ENCODE assay signal across 18 cellular contexts in the genomic region with DNA sequence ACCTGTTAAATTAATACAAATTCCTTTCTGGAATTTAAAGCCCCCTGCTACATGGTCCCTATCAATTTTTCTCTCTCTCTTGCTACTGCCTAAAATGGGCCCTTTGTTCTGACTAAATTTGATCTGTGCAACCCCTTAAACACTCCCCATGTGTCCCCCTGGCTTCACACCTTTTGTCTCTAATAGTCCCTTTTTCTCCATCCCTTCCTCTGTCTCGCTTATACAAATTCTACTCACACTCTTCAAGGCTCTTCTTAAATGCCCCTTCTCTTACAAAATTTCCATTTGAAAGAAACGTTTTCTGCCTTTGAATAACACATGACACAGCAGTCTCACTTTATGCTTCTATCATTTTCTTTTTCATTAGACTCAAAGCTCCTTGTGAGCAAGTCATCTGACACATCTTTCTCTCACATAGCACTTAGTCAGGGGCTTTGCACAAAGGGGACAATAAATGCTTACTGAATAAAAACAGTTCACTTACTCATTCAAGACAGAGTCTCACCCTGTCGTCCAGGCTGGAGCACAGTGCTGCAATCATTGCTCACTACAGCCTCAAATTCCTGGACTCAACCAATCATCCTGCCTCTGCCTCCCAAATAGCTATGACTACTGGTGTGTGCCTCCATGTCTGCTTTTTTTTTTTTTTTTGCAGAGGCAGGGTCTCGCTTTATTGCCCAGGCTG. TPM values are rescaled to one million over a fixed set of nuclear protein-coding genes. Genes with fewer than 3 reads are reported as not detected.
DNase-seq lines count a peak whose midpoint lies in the region; ATAC-seq and TF ChIP-seq lines count a peak whose summit lies in the region.
"Had no signal": no experiment of that assay in that cellular context is flagged by ENCODE, and none has a peak within 500 bp of the region (broad histone marks: within the 10 kb centered on the region; RNA-seq: fewer than 3 reads in every experiment).

No MANE protein-coding gene starts in this region.

- in situ Hi-C loops in mammary epithelial cell (cut with MboI; ENCODE audit: low sequenced_read_pairs in 2 of 2) = loop anchor here (5.0 to 25.0 kb wide), 3 partner anchors 87 to 372 kb away; a partner anchor contains a TSS

- no peak overlapping the region for H3K4me3 ChIP-seq in mammary epithelial cell (replicated peaks in 1 of 3; ENCODE audit: insufficient read depth in 1 of 3, low read depth in 2 of 3, low read length in 3 of 3)
- H3K4me3 ChIP-seq: adrenal gland had no signal

- H3K4me1 ChIP-seq in mammary epithelial cell (ENCODE audit: insufficient read depth, low read length) = peaks cover 44% of the 10 kb centered on the region
- H3K4me1 ChIP-seq: parathyroid adenoma had no signal

- CTCF ChIA-PET in mammary epithelial cell (lab: Charles Lee; ENCODE audit: low non-redundant PET) (interaction anchor here (0.6 kb wide), 1 partner anchor 103 kb away, joined by 8 read pairs; a partner anchor contains a TSS), MCF 10A (lab: Yijun Ruan, JAX) (interaction anchor here (0.6 to 3.9 kb wide), 3 partner anchors 101 to 189 kb away, joined by 3 to 50 read pairs (median 4); a partner anchor contains a TSS)

- peak overlapping the region; percentile 99 for H3K27ac ChIP-seq in mammary epithelial cell (ENCODE audit: insufficient read depth, low read depth, low read length)
- H3K27ac ChIP-seq: adrenal gland, parathyroid adenoma had no signal

- peaks cover 28% of the 10 kb centered on the region for H3K4me1 Mint-ChIP-seq in MCF 10A (ENCODE audit: insufficient read depth, unreplicated experiment)

- no peak overlapping the region for H3K4me2 ChIP-seq in mammary epithelial cell (ENCODE audit: insufficient read depth, low read depth, low read length)

- no peaks in the 10 kb centered on the region for H3K9me3 Mint-ChIP-seq in MCF 10A (ENCODE audit: unreplicated experiment)
- H3K9me3 Mint-ChIP-seq: activated CD4-positive, alpha-beta T cell treated with anti-CD3 and anti-CD28 coated beads, Interleukin-2, amount 10 ng/mL, durations not matched to agents 24 days and 14 days; activated T-cell treated with anti-CD3 and anti-CD28 coated beads, Interleukin-2, amount 50 U/mL, for 72 hours had no signal

- BruUV-seq in mammary epithelial cell (replicated peaks; lab: Mats Ljungman, UMichigan) (no TSS peak), MCF 10A (replicated peaks; lab: Mats Ljungman, UMichigan) (no TSS peak)

- WGBS in mammary epithelial cell (ENCODE audit: low coverage, missing lambda C conversion rate) = 59% methylated on average over 4 of the region's 4 CpGs

- H3K4me3 Mint-ChIP-seq in MCF 10A (ENCODE audit: unreplicated experiment) = no peak overlapping the region
- H3K4me3 Mint-ChIP-seq: activated CD4-positive, alpha-beta T cell treated with anti-CD3 and anti-CD28 coated beads, Interleukin-2, amount 10 ng/mL, durations not matched to agents 24 days and 14 days; activated T-cell treated with anti-CD3 and anti-CD28 coated beads, Interleukin-2, amount 50 U/mL, for 72 hours had no signal

- no peaks in the 10 kb centered on the region for H3K9me3 ChIP-seq in mammary epithelial cell (replicated peaks; ENCODE audit: insufficient read depth, low read length)
- H3K9me3 ChIP-seq: adrenal gland had no signal

- POLR2A ChIA-PET in MCF 10A (lab: Yijun Ruan, JAX) = interaction anchor here (5.6 to 5.8 kb wide), 2 partner anchors 86 to 101 kb away, joined by 44 to 158 read pairs; a partner anchor contains a TSS

- no peak overlapping the region for H3K9ac ChIP-seq in mammary epithelial cell (ENCODE audit: insufficient read depth, low read length)
- H3K9ac ChIP-seq: parathyroid adenoma had no signal

- H3K27ac Mint-ChIP-seq in MCF 10A (ENCODE audit: low read depth, unreplicated experiment) = no peak overlapping the region
- H3K27ac Mint-ChIP-seq: activated CD4-positive, alpha-beta T cell treated with anti-CD3 and anti-CD28 coated beads, Interleukin-2, amount 10 ng/mL, durations not matched to agents 24 days and 14 days; activated T-cell treated with anti-CD3 and anti-CD28 coated beads, Interleukin-2, amount 50 U/mL, for 72 hours had no signal

- peak; percentile 85 for DNase-seq in mammary epithelial cell
- no peak for DNase-seq in MCF 10A (ENCODE audit: unreplicated experiment)
- DNase-seq in amniotic epithelial cell (ENCODE audit: low read depth) = peak; percentile 52
- DNase-seq in iPS-NIHi7 (ENCODE audit: extremely low spot score) = peak; percentile 19
- DNase-seq in GM19238 (ENCODE audit: insufficient read length, low spot score) = no peak
- no peak for DNase-seq in stimulated activated CD4-positive, alpha-beta T cell treated with anti-CD3 and anti-CD28 coated beads, Interleukin-4, amount 100 ng/mL, for 4 hours
- DNase-seq in HT-29 (ENCODE audit: low spot score) = no peak
- DNase-seq: activated CD4-positive, alpha-beta T cell treated with anti-CD3 and anti-CD28 coated beads, Interleukin-2, amount 10 ng/mL, durations not matched to agents 24 days and 14 days; activated T-cell treated with anti-CD3 and anti-CD28 coated beads, Interleukin-2, amount 50 U/mL, for 72 hours; adrenal gland; kidney; NCI-H1436; NCI-H345; SIG-M5; stimulated activated naive CD4-positive, alpha-beta T cell treated with Interleukin-2 at 50 U/mL for 16 hours; T-helper 9 cell had no signal

- no peaks in the 10 kb centered on the region for H3K27me3 ChIP-seq in mammary epithelial cell (ENCODE audit: insufficient read depth, low read length)
- H3K27me3 ChIP-seq: adrenal gland had no signal

- no peak for TF ChIP-seq CTCF in mammary epithelial cell (conservative IDR thresholded peaks at IDR 0.05 in 1 of 2, IDR thresholded peaks at IDR 0.05 in 1 of 2; ENCODE audit: extremely low read depth in 1 of 2, insufficient read depth in 1 of 2, low read depth in 1 of 2, low read length in 2 of 2)
- TF ChIP-seq CTCF in MCF 10A (IDR thresholded peaks at IDR 0.05; ENCODE audit: unreplicated experiment) = no peak

- intact Hi-C loops in mammary epithelial cell (cut with micrococcal nuclease) = loop anchor here (5.0 kb wide), 1 partner anchor 357 kb away; a partner anchor contains a TSS
- intact Hi-C loops in MCF 10A (cut with micrococcal nuclease) = loop anchor here (5.0 kb wide), 2 partner anchors 87 to 202 kb away; no protein-coding TSS in a partner anchor

- peaks cover 43% of the 10 kb centered on the region for H3K79me2 ChIP-seq in mammary epithelial cell (ENCODE audit: insufficient read depth, low read length)
- H3K79me2 ChIP-seq: parathyroid adenoma had no signal

- no peak overlapping the region for H2AFZ ChIP-seq in mammary epithelial cell (ENCODE audit: low read depth, low read length)
- H2AFZ ChIP-seq: parathyroid adenoma had no signal

- H3K36me3 Mint-ChIP-seq in MCF 10A (ENCODE audit: insufficient read depth, unreplicated experiment) = peaks cover 36% of the 10 kb centered on the region

- H4K20me1 ChIP-seq in mammary epithelial cell (ENCODE audit: insufficient read depth, low read length) = no peaks in the 10 kb centered on the region

- ATAC-seq in HG03175 (IDR thresholded peaks at IDR 0.05; ENCODE audit: unreplicated experiment) = no peak

- no peaks in the 10 kb centered on the region for H3K27me3 Mint-ChIP-seq in MCF 10A (ENCODE audit: insufficient read depth, unreplicated experiment)
- H3K27me3 Mint-ChIP-seq: activated CD4-positive, alpha-beta T cell treated with anti-CD3 and anti-CD28 coated beads, Interleukin-2, amount 10 ng/mL, durations not matched to agents 24 days and 14 days had no signal

- H3K36me3 ChIP-seq in mammary epithelial cell (ENCODE audit: insufficient read depth, low read length) = peaks cover 9% of the 10 kb centered on the region

- dilution Hi-C loops in mammary epithelial cell (cut with HindIII; ENCODE audit: low sequenced_read_pairs) = loop anchor here (5.0 kb wide), 1 partner anchor 102 kb away; a partner anchor contains a TSS

RNA-seq across cellular contexts. Expression of a gene that starts 41.5 kb away (rescaled TPM):
- total RNA-seq in mammary epithelial cell = 10 to 100 TPM; 23.2 to 32.8 TPM
- 10.9 TPM for polyA plus RNA-seq in mammary epithelial cell
- 4.1 TPM for polyA minus RNA-seq in mammary epithelial cell
- 29.0 and 35.2 TPM in 2 replicates for total RNA-seq in MCF 10A (2022)
- 26.5 and 27.4 TPM in 2 replicates for total RNA-seq in HT-29 (2014; rRNA removed; shearing (Covaris generic))

Comparison
In these comparisons a context has a peak if more than half of its experiments do, and no peak if none do; other contexts are left out.
1. DNase-seq: peak in mammary epithelial cell (single experiment), amniotic epithelial cell (single experiment) and iPS-NIHi7 (single experiment); none in MCF 10A (single experiment), GM19238 (single experiment), stimulated activated CD4-positive, alpha-beta T cell treated with anti-CD3 and anti-CD28 coated beads, Interleukin-4, amount 100 ng/mL, for 4 hours (0 of 2) and HT-29 (single experiment).